In genomic region chr6:169589699-169590257, GRCh38 we compare ENCODE assay signal across 9 cellular contexts.
DNase-seq lines count a peak whose midpoint lies in the region; ATAC-seq, FAIRE-seq and TF ChIP-seq lines count a peak whose summit lies in the region.
"Had no signal": no experiment of that assay in that cellular context is flagged by ENCODE, and none has a peak within 500 bp of the region (broad histone marks: within the 10 kb centered on the region; RNA-seq: fewer than 3 reads in every experiment).

No MANE protein-coding gene starts in this region.

- no peak for TF ChIP-seq CTCF in astrocyte of the spinal cord (IDR thresholded peaks at IDR 0.05; ENCODE audit: low read depth, low read length)

- 34 to 45% (median 45%) methylated on average over 6 of the region's 6 CpGs for WGBS in small intestine, 3 donors

- peak; percentile 40 for DNase-seq in DMS79 (lab: John Stamatoyannopoulos, UW)
- DNase-seq in astrocyte of the spinal cord (ENCODE audit: low read depth, low spot score) = peak; percentile 87
- DNase-seq in small intestine = no peak
- DNase-seq in stimulated activated naive CD4-positive, alpha-beta T cell treated with Interleukin-2 at 50 U/mL for 16 hours (lab: John Stamatoyannopoulos, UW) = no peak
- DNase-seq in NCI-H187 treated with DMSO at 0.1 percent for 48 hours (lab: John Stamatoyannopoulos, UW) = no peak
- DNase-seq in NCI-H187 (lab: John Stamatoyannopoulos, UW) = no peak

- no peaks in the 10 kb centered on the region for H3K27me3 ChIP-seq in small intestine (ENCODE audit: control insufficient read depth in 2 of 2, insufficient read depth in 2 of 2, low read length in 2 of 2)

- no peak overlapping the region for H3K4me3 ChIP-seq in astrocyte of the spinal cord (ENCODE audit: low read depth, low read length)
- H3K4me3 ChIP-seq in small intestine (ENCODE audit: low read depth in 1 of 2, low read length in 2 of 2) = no peak overlapping the region

- H3K27ac ChIP-seq in small intestine (ENCODE audit: low read depth in 1 of 2, low read length in 1 of 2) = peak overlapping the region; percentile 30 to 62

- no peaks in the 10 kb centered on the region for H3K36me3 ChIP-seq in small intestine (ENCODE audit: control insufficient read depth in 2 of 2, insufficient read depth in 2 of 2, low read length in 2 of 2)

- no peak for FAIRE-seq in small intestine (lab: Jason Lieb, UNC)
- FAIRE-seq: endometrium had no signal

- no peaks in the 10 kb centered on the region for H3K9me3 ChIP-seq in small intestine (ENCODE audit: control insufficient read depth, low read depth)

- peak; percentile 67 for ATAC-seq in GM19467 (IDR thresholded peaks at IDR 0.05; ENCODE audit: unreplicated experiment)
- peak; percentile 75 for ATAC-seq in HG03520 (IDR thresholded peaks at IDR 0.05; ENCODE audit: unreplicated experiment)

- in situ Hi-C loops in astrocyte of the spinal cord (cut with HindIII; ENCODE audit: low sequenced_read_pairs) = no loop called here

- peaks cover 0 to 5% of the 10 kb centered on the region in 2 donors for H3K4me1 ChIP-seq in small intestine (ENCODE audit: control insufficient read depth in 2 of 2, insufficient read depth in 1 of 2, low read depth in 1 of 2, low read length in 1 of 2)

Comparison
In these comparisons a context has a peak if more than half of its experiments do, and no peak if none do; other contexts are left out.
1. DNase-seq: peak in DMS79 (single experiment) and astrocyte of the spinal cord (single experiment); none in small intestine (single experiment), stimulated activated naive CD4-positive, alpha-beta T cell treated with Interleukin-2 at 50 U/mL for 16 hours (single experiment), NCI-H187 treated with DMSO at 0.1 percent for 48 hours (single experiment) and NCI-H187 (0 of 2).